Comparison of ENCODE assay signal across 1 cellular context in genomic region chr22:42114721-42115120, GRCh38.
TF ChIP-seq lines count a peak whose summit lies in the region.

No MANE protein-coding gene starts in this region.

TF ChIP-seq in GM23338, 12 proteins besides CTCF, POLR2A, EP300 and RAD21 (continued from another document):
- TF ChIP-seq, protein P1, sequence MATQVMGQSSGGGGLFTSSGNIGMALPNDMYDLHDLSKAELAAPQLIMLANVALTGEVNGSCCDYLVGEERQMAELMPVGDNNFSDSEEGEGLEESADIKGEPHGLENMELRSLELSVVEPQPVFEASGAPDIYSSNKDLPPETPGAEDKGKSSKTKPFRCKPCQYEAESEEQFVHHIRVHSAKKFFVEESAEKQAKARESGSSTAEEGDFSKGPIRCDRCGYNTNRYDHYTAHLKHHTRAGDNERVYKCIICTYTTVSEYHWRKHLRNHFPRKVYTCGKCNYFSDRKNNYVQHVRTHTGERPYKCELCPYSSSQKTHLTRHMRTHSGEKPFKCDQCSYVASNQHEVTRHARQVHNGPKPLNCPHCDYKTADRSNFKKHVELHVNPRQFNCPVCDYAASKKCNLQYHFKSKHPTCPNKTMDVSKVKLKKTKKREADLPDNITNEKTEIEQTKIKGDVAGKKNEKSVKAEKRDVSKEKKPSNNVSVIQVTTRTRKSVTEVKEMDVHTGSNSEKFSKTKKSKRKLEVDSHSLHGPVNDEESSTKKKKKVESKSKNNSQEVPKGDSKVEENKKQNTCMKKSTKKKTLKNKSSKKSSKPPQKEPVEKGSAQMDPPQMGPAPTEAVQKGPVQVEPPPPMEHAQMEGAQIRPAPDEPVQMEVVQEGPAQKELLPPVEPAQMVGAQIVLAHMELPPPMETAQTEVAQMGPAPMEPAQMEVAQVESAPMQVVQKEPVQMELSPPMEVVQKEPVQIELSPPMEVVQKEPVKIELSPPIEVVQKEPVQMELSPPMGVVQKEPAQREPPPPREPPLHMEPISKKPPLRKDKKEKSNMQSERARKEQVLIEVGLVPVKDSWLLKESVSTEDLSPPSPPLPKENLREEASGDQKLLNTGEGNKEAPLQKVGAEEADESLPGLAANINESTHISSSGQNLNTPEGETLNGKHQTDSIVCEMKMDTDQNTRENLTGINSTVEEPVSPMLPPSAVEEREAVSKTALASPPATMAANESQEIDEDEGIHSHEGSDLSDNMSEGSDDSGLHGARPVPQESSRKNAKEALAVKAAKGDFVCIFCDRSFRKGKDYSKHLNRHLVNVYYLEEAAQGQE (IDR thresholded peaks at IDR 0.05; ENCODE audit: unreplicated experiment), result no peak
- no peak for TF ChIP-seq CREB1 (CRISPR knock-in tag; IDR thresholded peaks at IDR 0.05; ENCODE audit: low read depth)
